32 cellular contexts compared by ENCODE assay signal in genomic region chr12:108599948-108600701, GRCh38. TPM values are rescaled to one million over a fixed set of nuclear protein-coding genes. Genes with fewer than 3 reads are reported as not detected.
"Had no signal": no experiment of that assay in that cellular context is flagged by ENCODE, and none has a peak within 500 bp of the region (broad histone marks: within the 10 kb centered on the region; RNA-seq: fewer than 3 reads in every experiment).

No MANE protein-coding gene starts in this region.

- FAIRE-seq: bronchial epithelial cell, endometrium, frontal cortex, islet of Langerhans, TTC549, urothelium cell line had no signal

- H3K27ac ChIP-seq: epithelial cell of prostate, left lung, lower lobe of right lung, ovary, skin epidermis, testis, transverse colon had no signal

- ATAC-seq: activated CD8-positive, alpha-beta memory T cell treated with anti-CD3 and anti-CD28 coated beads, Interleukin-2, amount 10 ng/mL, durations not matched to agents 7 days and 5 days; activated CD8-positive, alpha-beta T cell treated with anti-CD3 and anti-CD28 coated beads, Interleukin-2, amount 10 ng/mL, durations not matched to agents 7 days and 5 days; activated naive CD4-positive, alpha-beta T cell treated with anti-CD3 and anti-CD28 coated beads, Interleukin-2, amount 50 U/mL, for 72 hours; left lung; lower lobe of right lung; mucosa of descending colon; natural killer cell treated with Interleukin-12 subunit alpha and Interleukin-12 subunit beta and Interleukin-15 and Interleukin-18, amount 100 ng/mL, for 72 hours; sciatic nerve; stimulated activated naive CD8-positive, alpha-beta T cell treated with anti-CD3 and anti-CD28 coated beads, Interleukin-15, Interleukin-2, amounts not matched to agents 100 U/mL and 50 U/mL, for 24 hours had no signal

- DNase-seq: activated CD4-positive, alpha-beta T cell treated with anti-CD3 and anti-CD28 coated beads for 1 hour; activated CD4-positive, alpha-beta T cell treated with anti-CD3 and anti-CD28 coated beads, Interleukin-2, amount 10 ng/mL, durations not matched to agents 7 days and 5 days; activated CD8-positive, alpha-beta memory T cell treated with anti-CD3 and anti-CD28 coated beads, Interleukin-2, amount 10 ng/mL, durations not matched to agents 7 days and 5 days; activated CD8-positive, alpha-beta T cell treated with anti-CD3 and anti-CD28 coated beads, Interleukin-2, amount 10 ng/mL, durations not matched to agents 7 days and 5 days; activated naive CD4-positive, alpha-beta T cell; activated T-cell treated with anti-CD3 and anti-CD28 coated beads, Interleukin-2, amount 50 U/mL, for 48 hours; left lung; lower lobe of right lung; mesendoderm; mucosa of descending colon; ovary; stimulated activated CD4-positive, alpha-beta T cell treated with anti-CD3 and anti-CD28 coated beads, Interleukin-12 subunit alpha, Interleukin-12 subunit beta, amount 100 ng/mL, for 4 hours; stimulated activated CD4-positive, alpha-beta T cell treated with anti-CD3 and anti-CD28 coated beads, Interleukin-4, amount 100 ng/mL, for 1 hour; stimulated activated naive CD8-positive, alpha-beta T cell treated with anti-CD3 and anti-CD28 coated beads, Interleukin-15, Interleukin-2, amounts not matched to agents 100 U/mL and 50 U/mL, for 24 hours; T-helper 1 cell; testis; transverse colon had no signal

- H3K9me3 Mint-ChIP-seq: activated CD4-positive, alpha-beta T cell treated with anti-CD3 and anti-CD28 coated beads, Interleukin-2, amount 10 ng/mL, durations not matched to agents 7 days and 5 days; activated naive CD4-positive, alpha-beta T cell treated with anti-CD3 and anti-CD28 coated beads, Interleukin-2, amount 50 U/mL, for 72 hours; central memory CD8-positive, alpha-beta T cell; dendritic cell treated with granulocyte-macrophage colony-stimulating factor and Interleukin-4, amounts not matched to agents 40 ng/mL and 50 ng/mL, for 4 days; natural killer cell treated with Interleukin-12 subunit alpha and Interleukin-12 subunit beta and Interleukin-15 and Interleukin-18, amount 100 ng/mL, for 72 hours had no signal

- H3K36me3 ChIP-seq: left lung, lower lobe of right lung, ovary, transverse colon had no signal

- H3K4me1 Mint-ChIP-seq: activated CD4-positive, alpha-beta T cell treated with anti-CD3 and anti-CD28 coated beads, Interleukin-2, amount 10 ng/mL, durations not matched to agents 7 days and 5 days; activated CD8-positive, alpha-beta memory T cell treated with anti-CD3 and anti-CD28 coated beads, Interleukin-2, amount 10 ng/mL, durations not matched to agents 7 days and 5 days; central memory CD8-positive, alpha-beta T cell had no signal

- H3K4me1 ChIP-seq: left lung, lower lobe of right lung, testis, transverse colon had no signal

- H3K27me3 ChIP-seq: ovary, testis, transverse colon had no signal

- H3K27ac Mint-ChIP-seq: activated CD4-positive, alpha-beta T cell treated with anti-CD3 and anti-CD28 coated beads, Interleukin-2, amount 10 ng/mL, durations not matched to agents 7 days and 5 days; activated CD8-positive, alpha-beta memory T cell treated with anti-CD3 and anti-CD28 coated beads, Interleukin-2, amount 10 ng/mL, durations not matched to agents 7 days and 5 days; activated CD8-positive, alpha-beta T cell treated with anti-CD3 and anti-CD28 coated beads, Interleukin-2, amount 10 ng/mL, durations not matched to agents 7 days and 5 days; dendritic cell treated with granulocyte-macrophage colony-stimulating factor and Interleukin-4, amounts not matched to agents 40 ng/mL and 50 ng/mL, for 4 days; natural killer cell treated with Interleukin-12 subunit alpha and Interleukin-12 subunit beta and Interleukin-15 and Interleukin-18, amount 100 ng/mL, for 72 hours; progenitor cell of endocrine pancreas had no signal

- H3K4me3 Mint-ChIP-seq: activated CD4-positive, alpha-beta T cell treated with anti-CD3 and anti-CD28 coated beads, Interleukin-2, amount 10 ng/mL, durations not matched to agents 7 days and 5 days; activated CD8-positive, alpha-beta memory T cell treated with anti-CD3 and anti-CD28 coated beads, Interleukin-2, amount 10 ng/mL, durations not matched to agents 7 days and 5 days; activated CD8-positive, alpha-beta T cell treated with anti-CD3 and anti-CD28 coated beads, Interleukin-2, amount 10 ng/mL, durations not matched to agents 7 days and 5 days; central memory CD8-positive, alpha-beta T cell; dendritic cell treated with granulocyte-macrophage colony-stimulating factor and Interleukin-4, amounts not matched to agents 40 ng/mL and 50 ng/mL, for 4 days; natural killer cell treated with Interleukin-12 subunit alpha and Interleukin-12 subunit beta and Interleukin-15 and Interleukin-18, amount 100 ng/mL, for 72 hours had no signal

- H3K27me3 Mint-ChIP-seq: activated CD4-positive, alpha-beta T cell treated with anti-CD3 and anti-CD28 coated beads, Interleukin-2, amount 10 ng/mL, durations not matched to agents 7 days and 5 days; central memory CD8-positive, alpha-beta T cell had no signal

- H3K9me3 ChIP-seq: left lung, lower lobe of right lung, mucosa of descending colon, ovary, testis, transverse colon had no signal

- H3K36me3 Mint-ChIP-seq: activated CD8-positive, alpha-beta memory T cell treated with anti-CD3 and anti-CD28 coated beads, Interleukin-2, amount 10 ng/mL, durations not matched to agents 7 days and 5 days; activated naive CD4-positive, alpha-beta T cell treated with anti-CD3 and anti-CD28 coated beads, Interleukin-2, amount 50 U/mL, for 72 hours; natural killer cell treated with Interleukin-12 subunit alpha and Interleukin-12 subunit beta and Interleukin-15 and Interleukin-18, amount 100 ng/mL, for 72 hours had no signal

- H3K4me3 ChIP-seq: left lung, lower lobe of right lung, mucosa of descending colon, ovary, skin epidermis, testis, transverse colon had no signal

RNA-seq across cellular contexts. Expression of gene TMEM119, which starts 2.2 kb away (rescaled TPM):
- total RNA-seq: activated CD8-positive, alpha-beta T cell treated with anti-CD3 and anti-CD28 coated beads, Interleukin-2, amount 10 ng/mL, durations not matched to agents 7 days and 5 days; natural killer cell treated with Interleukin-12 subunit alpha and Interleukin-12 subunit beta and Interleukin-15 and Interleukin-18, amount 100 ng/mL, for 72 hours; progenitor cell of endocrine pancreas; renal cortical epithelial cell had no signal

RNA-seq across cellular contexts. Expression of gene SELPLG, which starts 33.6 kb away (rescaled TPM):
- total RNA-seq: progenitor cell of endocrine pancreas had no signal
